1 cellular context compared by ENCODE assay signal in the genomic region with DNA sequence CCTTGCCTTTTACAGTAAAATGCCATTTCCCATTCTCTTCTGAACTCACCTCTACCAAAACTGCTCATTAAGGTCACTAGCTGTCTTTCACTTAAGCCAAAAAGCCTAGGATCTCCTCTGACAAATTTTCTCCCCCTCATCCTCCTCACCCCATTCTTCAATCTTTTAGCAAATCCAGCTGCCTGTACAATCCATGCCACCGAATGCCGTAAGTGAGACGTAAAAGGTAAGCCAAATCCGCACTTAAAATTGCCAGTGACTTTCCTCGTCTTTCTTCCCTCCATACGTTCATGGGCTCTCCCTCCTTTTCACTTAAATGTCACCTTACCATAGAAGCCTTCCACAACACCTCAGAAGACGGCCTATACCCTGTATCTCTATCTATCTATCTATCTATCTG.
TF ChIP-seq lines count a peak whose summit lies in the region.

No MANE protein-coding gene starts in this region.

TF ChIP-seq in HepG2, 621 proteins besides CTCF, POLR2A, EP300 and RAD21:
- no peak for TF ChIP-seq ZNF552 (CRISPR knock-in tag; IDR thresholded peaks at IDR 0.05; ENCODE audit: borderline replicate concordance)
- TF ChIP-seq RBM22 (optimal IDR thresholded peaks at IDR 0.05; ENCODE audit: low read length) = peak; percentile 87
- TF ChIP-seq ZZZ3 (CRISPR knock-in tag; IDR thresholded peaks at IDR 0.05; ENCODE audit: borderline replicate concordance) = no peak
- no peak for TF ChIP-seq MATR3 (CRISPR knock-in tag; IDR thresholded peaks at IDR 0.05)
- no peak for TF ChIP-seq KLF6 (CRISPR knock-in tag; IDR thresholded peaks at IDR 0.05)
TF ChIP-seq in HepG2: peak in this region for 1.
